Comparison of ENCODE assay signal across 11 cellular contexts in the genomic region with DNA sequence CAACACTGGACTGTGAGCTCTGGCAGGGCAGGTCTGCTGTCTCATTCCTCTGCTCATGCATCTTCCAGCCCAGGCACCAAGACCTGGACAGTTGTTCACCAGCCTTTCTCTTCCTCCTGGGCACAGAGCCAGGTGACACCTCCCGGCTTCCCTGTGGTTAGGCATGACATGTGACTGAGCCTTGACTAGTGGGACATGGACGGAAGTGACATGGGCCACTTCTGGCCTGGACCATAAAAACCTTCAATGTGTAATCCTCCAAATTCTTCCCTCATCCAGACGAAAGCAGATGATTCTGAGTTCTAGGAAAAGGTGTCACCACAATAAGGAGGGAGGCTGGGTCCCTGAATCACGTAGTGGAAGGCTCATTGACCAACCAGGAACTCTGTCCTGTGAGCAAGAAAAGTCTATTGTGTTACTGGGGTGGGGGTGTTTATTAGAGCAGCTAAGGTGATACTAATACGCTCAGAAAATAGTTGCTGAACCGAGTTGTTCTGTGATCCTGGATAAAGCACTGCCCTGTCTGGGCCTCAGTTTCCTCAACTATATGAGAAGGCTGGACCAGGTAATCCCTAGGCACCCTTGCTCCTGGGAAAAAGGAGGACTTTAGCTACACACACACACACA. TPM values are rescaled to one million over a fixed set of nuclear protein-coding genes. Genes with fewer than 3 reads are reported as not detected.
DNase-seq lines count a peak whose midpoint lies in the region; ATAC-seq and TF ChIP-seq lines count a peak whose summit lies in the region.
"Had no signal": no experiment of that assay in that cellular context is flagged by ENCODE, and none has a peak within 500 bp of the region (broad histone marks: within the 10 kb centered on the region; RNA-seq: fewer than 3 reads in every experiment).

No MANE protein-coding gene starts in this region.

- H3K4me3 ChIP-seq in BLaER1 treated with 17β-estradiol and CSF1 and Interleukin-3, amounts not matched to agents 10 nM and 100 nM = no peak overlapping the region
- H3K4me3 ChIP-seq in HCT116 (replicated peaks in 1 of 2; ENCODE audit: low read depth in 1 of 2, low read length in 2 of 2) (no peak overlapping the region), SK-N-MC (no peak overlapping the region), lung (no peak overlapping the region)
- H3K4me3 ChIP-seq: SJCRH30 had no signal

- no peaks in the 10 kb centered on the region for H3K9me3 ChIP-seq in BLaER1 treated with 17β-estradiol and CSF1 and Interleukin-3, amounts not matched to agents 10 nM and 100 nM (replicated peaks in 1 of 11)
- no peaks in the 10 kb centered on the region for H3K9me3 ChIP-seq in HCT116 (ENCODE audit: control insufficient read depth in 1 of 2, insufficient read depth in 1 of 2, low read depth in 1 of 2, low read length in 2 of 2)
- no peaks in the 10 kb centered on the region for H3K9me3 ChIP-seq in SK-N-MC (ENCODE audit: low read depth, low read length)
- H3K9me3 ChIP-seq in lung (ENCODE audit: control insufficient read depth in 2 of 2, insufficient read depth in 1 of 2, low read length in 1 of 2) = peaks cover 0 to 2% of the 10 kb centered on the region in 2 donors
- H3K9me3 ChIP-seq: SJCRH30 had no signal

- DNase-seq in HCT116 (ENCODE audit: low read depth, low spot score) (no peak), SK-N-MC (ENCODE audit: low read depth, low spot score) (no peak), lung (ENCODE audit: low spot score) (peak; percentile 47), superior temporal gyrus (ENCODE audit: extremely low spot score) (no peak), GM10248 (ENCODE audit: extremely low spot score) (no peak), NCI-H2227 (lab: John Stamatoyannopoulos, UW; ENCODE audit: unreplicated experiment) (no peak), AG08396 (ENCODE audit: low spot score) (no peak)
- DNase-seq: NCI-H1105 treated with DMSO at 0.1 percent for 48 hours had no signal

- TF ChIP-seq CTCF in HCT116 (IDR thresholded peaks at IDR 0.05 in 2 of 3, conservative IDR thresholded peaks at IDR 0.05 in 1 of 3; ENCODE audit: borderline replicate concordance in 1 of 3, insufficient read depth in 1 of 3, low read depth in 2 of 3, low read length in 2 of 3) = no peak
- TF ChIP-seq CTCF in lung (IDR thresholded peaks at IDR 0.05; ENCODE audit: control extremely low read depth, extremely low read depth) = no peak
- no peak for TF ChIP-seq CTCF in GM10248 (IDR thresholded peaks at IDR 0.05; ENCODE audit: control extremely low read depth, extremely low read depth, low read depth, missing control alignments)

- 48 to 63% methylated on average over 6 of the region's 6 CpGs for WGBS in lung, 2 donors

- POLR2A ChIA-PET in HCT116 (lab: Charles Lee) = no interaction called here
- POLR2A ChIA-PET in GM10248 (lab: Yijun Ruan, JAX) = interaction anchor here (1.1 kb wide), 1 partner anchor 10 kb away, joined by 3 read pairs; no protein-coding TSS in a partner anchor

- no peaks in the 10 kb centered on the region for H3K79me2 ChIP-seq in HCT116 (ENCODE audit: insufficient read depth, low read length)

- peaks cover 54 to 100% (median 97%) of the 10 kb centered on the region in 10 experiments for H3K4me1 ChIP-seq in BLaER1 treated with 17β-estradiol and CSF1 and Interleukin-3, amounts not matched to agents 10 nM and 100 nM
- peaks cover 11 to 17% of the 10 kb centered on the region in 2 experiments for H3K4me1 ChIP-seq in HCT116 (ENCODE audit: control insufficient read depth in 1 of 2, insufficient read depth in 2 of 2, low read length in 2 of 2)
- H3K4me1 ChIP-seq in lung (ENCODE audit: control insufficient read depth in 2 of 2, insufficient read depth in 2 of 2, low read length in 2 of 2) = peaks cover 0 to 5% of the 10 kb centered on the region in 2 donors

- no peaks in the 10 kb centered on the region for H3K36me3 ChIP-seq in BLaER1 treated with 17β-estradiol and CSF1 and Interleukin-3, amounts not matched to agents 10 nM and 100 nM
- H3K36me3 ChIP-seq in HCT116 (ENCODE audit: control insufficient read depth in 1 of 2, insufficient read depth in 2 of 2, low read length in 2 of 2) (no peaks in the 10 kb centered on the region), SK-N-MC (ENCODE audit: insufficient read depth, low read length) (no peaks in the 10 kb centered on the region), lung (ENCODE audit: control insufficient read depth in 2 of 2, insufficient read depth in 2 of 2, low read length in 2 of 2) (no peaks in the 10 kb centered on the region)
- H3K36me3 ChIP-seq: SJCRH30 had no signal

- no peak overlapping the region for H3K9ac ChIP-seq in BLaER1 treated with 17β-estradiol and CSF1 and Interleukin-3, amounts not matched to agents 10 nM and 100 nM
- H3K9ac ChIP-seq in HCT116 (ENCODE audit: low read length) = no peak overlapping the region
- H3K9ac ChIP-seq in SK-N-MC (ENCODE audit: insufficient read length) = no peak overlapping the region

- no TSS peak for BruUV-seq in HCT116 (replicated peaks; lab: Mats Ljungman, UMichigan)

- CTCF ChIA-PET in HCT116 (lab: Charles Lee) = no interaction called here
- CTCF ChIA-PET in GM10248 (lab: Yijun Ruan, JAX) = interaction anchor here (0.8 to 3.5 kb wide), 4 partner anchors 9 to 91 kb away, joined by 3 to 19 read pairs (median 5); no protein-coding TSS in a partner anchor

- no peaks in the 10 kb centered on the region for H4K20me1 ChIP-seq in BLaER1 treated with 17β-estradiol and CSF1 and Interleukin-3, amounts not matched to agents 10 nM and 100 nM
- H4K20me1 ChIP-seq in HCT116 (ENCODE audit: insufficient read depth) = no peaks in the 10 kb centered on the region

- H3K9me2 ChIP-seq in HCT116 (ENCODE audit: insufficient read depth) = no peaks in the 10 kb centered on the region

- H2AFZ ChIP-seq in HCT116 (ENCODE audit: low read depth, low read length, poor library complexity, severe bottlenecking) = no peak overlapping the region

- no peaks in the 10 kb centered on the region for H3K27me3 ChIP-seq in BLaER1 treated with 17β-estradiol and CSF1 and Interleukin-3, amounts not matched to agents 10 nM and 100 nM
- H3K27me3 ChIP-seq in HCT116 (ENCODE audit: insufficient read depth, low read length) (no peaks in the 10 kb centered on the region), lung (ENCODE audit: control insufficient read depth, insufficient read depth) (no peaks in the 10 kb centered on the region)
- H3K27me3 ChIP-seq: SJCRH30 had no signal

- RAD21 ChIA-PET in HCT116 (lab: Charles Lee; ENCODE audit: low non-redundant PET in 1 of 2, low total read pairs in 2 of 2, uncharacterized antibody in 2 of 2, unreplicated experiment in 2 of 2) = no interaction called here

- ATAC-seq in HCT116 (peak; percentile 22; the same call in 1 of the 2 replicates), lung (ENCODE audit: insufficient read depth, low FRiP score) (no peak)

- intact Hi-C loops in HCT116 (cut with micrococcal nuclease) = no loop called here

- no peak for TF ChIP-seq RAD21 in HCT116 (IDR thresholded peaks at IDR 0.05; ENCODE audit: low read depth)

- H3K4me2 ChIP-seq in BLaER1 treated with 17β-estradiol and CSF1 and Interleukin-3, amounts not matched to agents 10 nM and 100 nM = peak overlapping the region; percentile 53 to 87 (median 67)
- H3K4me2 ChIP-seq in HCT116 (ENCODE audit: low read length) = 0 out of 2 replicates have a peak overlapping the region, but pooled peaks have one; percentile 14

- H3K27ac ChIP-seq in BLaER1 treated with 17β-estradiol and CSF1 and Interleukin-3, amounts not matched to agents 10 nM and 100 nM = peak overlapping the region in 9 of 11 experiments; percentile 1 to 91 (median 38); a peak in 13 of 22 replicates
- H3K27ac ChIP-seq in HCT116 (ENCODE audit: low read depth, low read length) = no peak overlapping the region
- peak overlapping the region; percentile 77; the same call in 1 of the 2 replicates for H3K27ac ChIP-seq in SK-N-MC
- no peak overlapping the region for H3K27ac ChIP-seq in lung (ENCODE audit: low read depth in 1 of 2, low read length in 1 of 2)
- H3K27ac ChIP-seq: SJCRH30 had no signal

- no peak for TF ChIP-seq POLR2A in HCT116 (IDR thresholded peaks at IDR 0.05; ENCODE audit: borderline replicate concordance, extremely low read depth, insufficient read depth, insufficient read length)

TF ChIP-seq in HCT116, 20 proteins besides CTCF, POLR2A, EP300 and RAD21:
- TF ChIP-seq POLR2AphosphoS5 (IDR thresholded peaks at IDR 0.05; ENCODE audit: low read depth, low read length) (no peak), TCF7L2 (IDR thresholded peaks at IDR 0.05; ENCODE audit: borderline replicate concordance, extremely low read depth, insufficient read depth, insufficient read length) (no peak), EZH2phosphoT487 (IDR thresholded peaks at IDR 0.05; ENCODE audit: borderline replicate concordance) (no peak)
- TF ChIP-seq, protein P1, sequence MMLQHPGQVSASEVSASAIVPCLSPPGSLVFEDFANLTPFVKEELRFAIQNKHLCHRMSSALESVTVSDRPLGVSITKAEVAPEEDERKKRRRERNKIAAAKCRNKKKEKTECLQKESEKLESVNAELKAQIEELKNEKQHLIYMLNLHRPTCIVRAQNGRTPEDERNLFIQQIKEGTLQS (IDR thresholded peaks at IDR 0.05) = no peak

RNA-seq across cellular contexts. Expression of gene CRB2, which starts 26.6 kb away (rescaled TPM):
- total RNA-seq in HCT116 (2021; ENCODE audit: unreplicated experiment) = 0.07 TPM
- 0.04 and 0.05 TPM in 2 replicates for polyA plus RNA-seq in HCT116 (2012)
- under 1 TPM; 0.25 to 0.34 TPM for total RNA-seq in lung
- under 1 TPM; 0.01 to 0.18 TPM for polyA plus RNA-seq in lung
- total RNA-seq: activated CD8-positive, alpha-beta memory T cell treated with anti-CD3 and anti-CD28 coated beads for 36 hours had no signal

Comparison
In these comparisons a context has a peak if more than half of its experiments do, and no peak if none do; other contexts are left out.
1. H3K27ac ChIP-seq: peak in BLaER1 treated with 17β-estradiol and CSF1 and Interleukin-3, amounts not matched to agents 10 nM and 100 nM (9 of 11) and SK-N-MC (single experiment); none in HCT116 (single experiment) and lung (0 of 2).